19 cellular contexts compared by ENCODE assay signal in the genomic region with DNA sequence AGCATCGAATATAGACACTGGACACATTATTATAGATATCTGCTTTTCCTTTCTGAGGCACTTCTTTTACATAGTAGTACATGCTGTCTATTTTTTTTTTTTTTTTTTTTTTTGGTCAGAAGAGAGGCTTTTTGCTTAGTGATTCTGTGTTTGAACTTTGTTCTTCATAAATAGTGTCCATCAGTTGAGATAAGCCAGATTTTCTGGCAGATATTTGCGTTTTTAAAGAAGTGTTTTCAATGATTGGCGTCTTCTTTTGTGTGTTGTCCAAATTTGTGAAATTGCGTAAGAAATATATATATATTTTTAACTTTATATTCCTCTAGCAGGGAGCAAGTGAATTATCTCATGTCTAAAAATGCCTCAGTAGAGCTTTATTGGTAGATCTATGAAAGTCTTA. TPM values are rescaled to one million over a fixed set of nuclear protein-coding genes. Genes with fewer than 3 reads are reported as not detected.
A peak's percentile ranks its signal among the peaks of the same experiment; 100 is the strongest.
DNase-seq lines count a peak whose midpoint lies in the region; ATAC-seq, FAIRE-seq and TF ChIP-seq lines count a peak whose summit lies in the region.
"Had no signal": no experiment of that assay in that cellular context is flagged by ENCODE, and none has a peak within 500 bp of the region (broad histone marks: within the 10 kb centered on the region; RNA-seq: fewer than 3 reads in every experiment).

No MANE protein-coding gene starts in this region.

- H3K4me3 ChIP-seq in Karpas-422 (ENCODE audit: low read length) (no peak overlapping the region), GM12878 (no peak overlapping the region)
- H3K4me3 ChIP-seq: SK-N-MC had no signal

- no peaks in the 10 kb centered on the region for H3K27me3 ChIP-seq in Karpas-422 (ENCODE audit: low read length)
- no peaks in the 10 kb centered on the region for H3K27me3 ChIP-seq in GM12878 (replicated peaks in 1 of 2; ENCODE audit: control insufficient read depth in 2 of 2, insufficient read depth in 2 of 2, low read length in 1 of 2)

- H3K79me2 ChIP-seq in Karpas-422 (ENCODE audit: low read length) (peaks cover 99% of the 10 kb centered on the region), GM12878 (ENCODE audit: control insufficient read depth, insufficient read depth, low read length) (peaks cover 52% of the 10 kb centered on the region)

- TF ChIP-seq RAD21 in GM12878 (IDR thresholded peaks at IDR 0.05; ENCODE audit: insufficient read depth, low read depth, low read length), result no peak

- H3K4me1 ChIP-seq in Karpas-422 (ENCODE audit: low read length) (peaks cover 27% of the 10 kb centered on the region), GM12878 (ENCODE audit: control insufficient read depth, insufficient read depth, low read length) (no peaks in the 10 kb centered on the region; the same call in 1 of the 2 replicates)

- no peak for TF ChIP-seq POLR2A in GM12878 (IDR thresholded peaks at IDR 0.05; ENCODE audit: low read depth, low read length)

- CTCF ChIA-PET in GM12878 (lab: Yijun Ruan, JAX), result interaction anchor here (1.5 kb wide), 1 partner anchor 10 kb away, joined by 10 read pairs; no protein-coding TSS in a partner anchor

- H3K4me1 Mint-ChIP-seq in activated naive CD4-positive, alpha-beta T cell treated with anti-CD3 and anti-CD28 coated beads, Interleukin-2, amount 50 U/mL, for 24 hours, result peaks cover 86% of the 10 kb centered on the region
- peaks cover 49 to 71% of the 10 kb centered on the region in 2 donors for H3K4me1 Mint-ChIP-seq in natural killer cell treated with Interleukin-12 subunit alpha and Interleukin-12 subunit beta and Interleukin-15 and Interleukin-18, amount 100 ng/mL, for 72 hours (ENCODE audit: low read depth in 2 of 2)

- no peaks in the 10 kb centered on the region for H3K9me3 Mint-ChIP-seq in activated naive CD4-positive, alpha-beta T cell treated with anti-CD3 and anti-CD28 coated beads, Interleukin-2, amount 50 U/mL, for 24 hours
- H3K9me3 Mint-ChIP-seq in natural killer cell treated with Interleukin-12 subunit alpha and Interleukin-12 subunit beta and Interleukin-15 and Interleukin-18, amount 100 ng/mL, for 72 hours, result no peaks in the 10 kb centered on the region
- H3K9me3 Mint-ChIP-seq: HFFc6 had no signal

- BruUV-seq in GM12878 (replicated peaks; lab: Mats Ljungman, UMichigan), result no TSS peak

- 96% methylated on average over 4 of the region's 4 CpGs for WGBS in GM12878 (ENCODE audit: insufficient coverage, insufficient replicate concordance, low lambda C conversion rate, missing lambda C conversion rate)

- FAIRE-seq in GM12878 (lab: Jason Lieb, UNC), result no peak
- FAIRE-seq: GM12891, RCC 7860 had no signal

- H3K27ac ChIP-seq in Karpas-422 (ENCODE audit: low read length) (no peak overlapping the region), GM12878 (ENCODE audit: control insufficient read depth, insufficient read depth) (no peak overlapping the region)
- H3K27ac ChIP-seq: SK-N-MC had no signal

- no peak for ATAC-seq in GM12878
- no peak for ATAC-seq in natural killer cell treated with Interleukin-12 subunit alpha and Interleukin-12 subunit beta and Interleukin-15 and Interleukin-18, amount 100 ng/mL, for 72 hours
- no peak for ATAC-seq in GM18511 (IDR thresholded peaks at IDR 0.05; ENCODE audit: unreplicated experiment)

- peak overlapping the region; percentile 10 for H3K4me2 ChIP-seq in Karpas-422 (ENCODE audit: low read depth, low read length, poor library complexity, severe bottlenecking)
- H3K4me2 ChIP-seq in GM12878 (ENCODE audit: control insufficient read depth, insufficient read depth), result 0 out of 2 replicates have a peak overlapping the region, but pooled peaks have one; percentile 57

- no peak for TF ChIP-seq CTCF in GM12878 (IDR thresholded peaks at IDR 0.05 in 2 of 3, conservative IDR thresholded peaks at IDR 0.05 in 1 of 3; ENCODE audit: control insufficient read depth in 2 of 3, extremely low read depth in 1 of 3, insufficient read depth in 1 of 3, low read depth in 3 of 3, low read length in 3 of 3)

- H3K27ac Mint-ChIP-seq in activated naive CD4-positive, alpha-beta T cell treated with anti-CD3 and anti-CD28 coated beads, Interleukin-2, amount 50 U/mL, for 24 hours, result peak overlapping the region; percentile 30
- peak overlapping the region; percentile 66 to 80 for H3K27ac Mint-ChIP-seq in natural killer cell treated with Interleukin-12 subunit alpha and Interleukin-12 subunit beta and Interleukin-15 and Interleukin-18, amount 100 ng/mL, for 72 hours
- H3K27ac Mint-ChIP-seq: B cell had no signal

- RAD21 ChIA-PET in GM12878 (lab: Charles Lee; ENCODE audit: unreplicated experiment), result interaction anchor here (0.7 to 1.4 kb wide), 4 partner anchors 11 to 26 kb away, joined by 3 to 4 read pairs (median 3); no protein-coding TSS in a partner anchor

- H3K36me3 Mint-ChIP-seq in activated naive CD4-positive, alpha-beta T cell treated with anti-CD3 and anti-CD28 coated beads, Interleukin-2, amount 50 U/mL, for 24 hours, result no peaks in the 10 kb centered on the region
- no peaks in the 10 kb centered on the region for H3K36me3 Mint-ChIP-seq in natural killer cell treated with Interleukin-12 subunit alpha and Interleukin-12 subunit beta and Interleukin-15 and Interleukin-18, amount 100 ng/mL, for 72 hours

- no peaks in the 10 kb centered on the region for H3K9me2 ChIP-seq in Karpas-422 (replicated peaks; ENCODE audit: insufficient read depth, low read length)

- H3K36me3 ChIP-seq in Karpas-422 (ENCODE audit: insufficient read depth, low read length) (no peaks in the 10 kb centered on the region), GM12878 (ENCODE audit: control insufficient read depth in 2 of 2, insufficient read depth in 2 of 2, low read length in 1 of 2) (no peaks in the 10 kb centered on the region)

- SMC1A ChIA-PET in GM12878 (lab: Charles Lee; ENCODE audit: uncharacterized antibody, unreplicated experiment), result interaction anchor here (1.3 to 2.6 kb wide), 5 partner anchors 9 to 70 kb away, joined by 3 to 21 read pairs (median 6); no protein-coding TSS in a partner anchor

- intact Hi-C loops in GM12878 (cut with micrococcal nuclease; ENCODE audit: unreplicated experiment), result no loop called here

- no peak for DNase-seq in activated naive CD4-positive, alpha-beta T cell (lab: John Stamatoyannopoulos, UW)
- DNase-seq in Karpas-422 (no peak), GM12878 (ENCODE audit: low read depth, low spot score) (no peak), islet precursor cell (no peak), SHP77 (lab: John Stamatoyannopoulos, UW) (no peak)
- no peak for DNase-seq in natural killer cell treated with Interleukin-12 subunit alpha and Interleukin-12 subunit beta and Interleukin-15 and Interleukin-18, amount 100 ng/mL, for 72 hours (ENCODE audit: low spot score)
- DNase-seq: DMS53, EL, HFFc6, KG1, NCI-H1105 treated with DMSO at 0.1 percent for 48 hours, NCI-H1694 treated with DMSO at 0.1 percent for 48 hours, Right ventricle myocardium superior had no signal

- in situ Hi-C loops in GM12878 (cut with MboI), result no loop called here

- H3K4me3 Mint-ChIP-seq in activated naive CD4-positive, alpha-beta T cell treated with anti-CD3 and anti-CD28 coated beads, Interleukin-2, amount 50 U/mL, for 24 hours, result no peak overlapping the region
- H3K4me3 Mint-ChIP-seq in natural killer cell treated with Interleukin-12 subunit alpha and Interleukin-12 subunit beta and Interleukin-15 and Interleukin-18, amount 100 ng/mL, for 72 hours, result no peak overlapping the region
- H3K4me3 Mint-ChIP-seq: HFFc6 had no signal

- H3K9ac ChIP-seq in Karpas-422 (ENCODE audit: low read length) (no peak overlapping the region), GM12878 (ENCODE audit: control insufficient read depth, insufficient read depth, low read length) (no peak overlapping the region)

- H4K20me1 ChIP-seq in Karpas-422 (ENCODE audit: insufficient read depth, low read depth, low read length) (no peaks in the 10 kb centered on the region), GM12878 (ENCODE audit: control insufficient read depth, insufficient read depth) (no peaks in the 10 kb centered on the region)

- no peak overlapping the region for H2AFZ ChIP-seq in Karpas-422 (ENCODE audit: low read length)
- no peak overlapping the region for H2AFZ ChIP-seq in GM12878 (ENCODE audit: control insufficient read depth, low read depth, low read length)

- H3K9me3 ChIP-seq in Karpas-422 (ENCODE audit: low read length) (no peaks in the 10 kb centered on the region), GM12878 (replicated peaks; ENCODE audit: control insufficient read depth, insufficient read depth, low read length) (no peaks in the 10 kb centered on the region; the same call in 1 of the 3 replicates)

- H3K27me3 Mint-ChIP-seq in activated naive CD4-positive, alpha-beta T cell treated with anti-CD3 and anti-CD28 coated beads, Interleukin-2, amount 50 U/mL, for 24 hours, result no peaks in the 10 kb centered on the region
- no peaks in the 10 kb centered on the region for H3K27me3 Mint-ChIP-seq in natural killer cell treated with Interleukin-12 subunit alpha and Interleukin-12 subunit beta and Interleukin-15 and Interleukin-18, amount 100 ng/mL, for 72 hours
- H3K27me3 Mint-ChIP-seq: B cell had no signal

- TF ChIP-seq EP300 in GM12878 (IDR thresholded peaks at IDR 0.05; ENCODE audit: borderline replicate concordance in 1 of 2, control insufficient read depth in 1 of 2, low read depth in 2 of 2, low read length in 2 of 2), result no peak

- POLR2A ChIA-PET in GM12878 (lab: Charles Lee), result interaction anchor here (1.4 to 1.6 kb wide), 2 partner anchors 12 to 68 kb away, joined by 4 read pairs; no protein-coding TSS in a partner anchor

TF ChIP-seq in GM12878, 131 proteins besides CTCF, POLR2A, EP300 and RAD21 (continues in another document):
- TF ChIP-seq HCFC1 (IDR thresholded peaks at IDR 0.05; ENCODE audit: low read length), result no peak

RNA-seq across cellular contexts. Expression of a gene that starts 28.3 kb away (rescaled TPM):
- total RNA-seq in Karpas-422 (2014; rRNA removed; shearing (Covaris generic); ENCODE audit: low replicate concordance), result 36.7 and 133 TPM in 2 replicates
- 33.9 and 40.9 TPM in 2 replicates for total RNA-seq in GM12878 (2013; cell fraction: nucleolus; rRNA removed)
- 23.5 and 25.0 TPM in 2 replicates for total RNA-seq in GM12878 (2014; rRNA removed)
- 24.6 and 26.4 TPM in 2 replicates for total RNA-seq in GM12878 (2014; rRNA removed; fragmentation: Illumina TruSeq; extraction: Trizol)
- 28.4 and 31.5 TPM in 2 replicates for total RNA-seq in GM12878 (2021)
- polyA plus RNA-seq in GM12878 (2011; ENCODE audit: low read depth), result 5.9 TPM
- polyA plus RNA-seq in GM12878 (2011; rRNA removed), result 77.7 and 106 TPM in 2 replicates
- polyA plus RNA-seq in GM12878 (2011; cell fraction: cytosol; rRNA removed), result 38.8 and 41.7 TPM in 2 replicates
- polyA plus RNA-seq in GM12878 (2011; cell fraction: nucleus; rRNA removed), result 31.0 and 37.9 TPM in 2 replicates
- 13.1 and 16.3 TPM in 2 replicates for polyA plus RNA-seq in GM12878 (2012)
- polyA plus RNA-seq in GM12878 (2014; fragmentation: Illumina TruSeq; extraction: Trizol), result 23.4 and 24.9 TPM in 2 replicates
- 1 to 10 TPM; 9.4 to 9.9 TPM for polyA plus RNA-seq in GM12878 (2014; fragmentation: Nextera tagmentation; extraction: Ambion mirVana)
- polyA plus RNA-seq in GM12878 (2014; rRNA removed), result 14.5 and 17.4 TPM in 2 replicates
- 10 to 100 TPM; 17.0 to 34.8 TPM for polyA plus RNA-seq in GM12878 (2016; fragmentation: Nextera tagmentation; extraction: Ambion mirVana)
- 71.1 and 138 TPM in 2 replicates for polyA minus RNA-seq in GM12878 (2011; rRNA and poly(A)+ RNA removed)
- 30.9 and 41.6 TPM in 2 replicates for polyA minus RNA-seq in GM12878 (2011; cell fraction: cytosol; rRNA and poly(A)+ RNA removed)
- polyA minus RNA-seq in GM12878 (2011; cell fraction: nucleus; rRNA and poly(A)+ RNA removed), result 20.1 and 37.7 TPM in 2 replicates
- total RNA-seq in natural killer cell treated with Interleukin-12 subunit alpha and Interleukin-12 subunit beta and Interleukin-15 and Interleukin-18, amount 100 ng/mL, for 72 hours, result 100 to 1,000 TPM in 1 of 2 donors, 10 to 100 TPM in 1; 80.0 to 108 TPM
